In genomic region chr9:122099271-122099869, GRCh38 we compare ENCODE assay signal across 2 cellular contexts.
TF ChIP-seq lines count a peak whose summit lies in the region.

No MANE protein-coding gene starts in this region.

TF ChIP-seq in A549, 52 proteins besides CTCF, POLR2A, EP300 and RAD21:
- no peak for TF ChIP-seq ELK1 (IDR thresholded peaks at IDR 0.05; ENCODE audit: low read depth, low read length)
- TF ChIP-seq SMC3 (IDR thresholded peaks at IDR 0.05) = peak; percentile 79

TF ChIP-seq in IMR-90, 13 proteins besides CTCF, POLR2A, EP300 and RAD21:
- TF ChIP-seq BHLHE40 (IDR thresholded peaks at IDR 0.05; ENCODE audit: low read depth, low read length) = no peak
- TF ChIP-seq FOS (IDR thresholded peaks at IDR 0.05; ENCODE audit: low read depth, low read length) = no peak
- TF ChIP-seq CHD1 (IDR thresholded peaks at IDR 0.05; ENCODE audit: low read depth, low read length) = no peak
- peak; percentile 81 for TF ChIP-seq SMC3 (IDR thresholded peaks at IDR 0.05; ENCODE audit: low read depth, low read length)
- TF ChIP-seq MAZ (IDR thresholded peaks at IDR 0.05; ENCODE audit: borderline replicate concordance, low read depth, low read length) = 0 out of 2 replicates have a peak, but pooled peaks have one; percentile 18
- no peak for TF ChIP-seq USF2 (IDR thresholded peaks at IDR 0.05; ENCODE audit: low read depth, low read length)
